ENCODE assay signal across 25 cellular contexts in the genomic region with DNA sequence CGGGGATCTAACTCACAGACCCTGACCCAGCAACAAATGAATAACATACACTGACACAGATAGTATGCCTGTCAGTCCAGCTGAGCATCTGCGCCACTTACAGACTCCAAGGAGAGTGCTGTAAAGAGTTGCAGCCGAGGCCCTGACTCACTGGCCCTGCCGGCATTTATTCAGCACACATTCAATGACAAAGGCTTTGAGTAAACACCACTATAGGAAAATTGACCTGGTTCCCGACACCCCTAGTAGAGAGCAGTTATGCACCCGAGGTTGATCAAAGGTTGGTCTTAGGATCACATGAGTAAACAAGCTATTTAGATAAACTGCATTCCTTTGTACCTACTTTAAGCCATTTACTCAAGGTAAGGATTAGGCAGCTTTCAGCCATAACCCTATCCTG. TPM values are rescaled to one million over a fixed set of nuclear protein-coding genes. Genes with fewer than 3 reads are reported as not detected.
DNase-seq lines count a peak whose midpoint lies in the region; ATAC-seq, FAIRE-seq and TF ChIP-seq lines count a peak whose summit lies in the region.
"Had no signal": no experiment of that assay in that cellular context is flagged by ENCODE, and none has a peak within 500 bp of the region (broad histone marks: within the 10 kb centered on the region; RNA-seq: fewer than 3 reads in every experiment).

No MANE protein-coding gene starts in this region.

- no peak for TF ChIP-seq RAD21 in K562 (CRISPR knock-in tag; conservative IDR thresholded peaks at IDR 0.05 in 1 of 2, IDR thresholded peaks at IDR 0.05 in 1 of 2)

- dilution Hi-C loops in mammary epithelial cell (cut with HindIII; ENCODE audit: low sequenced_read_pairs) = no loop called here

- H3K27me3 ChIP-seq in mammary epithelial cell (ENCODE audit: insufficient read depth, low read length) (no peaks in the 10 kb centered on the region), K562 (ENCODE audit: control insufficient read depth in 2 of 2, insufficient read depth in 2 of 2, low read length in 2 of 2) (no peaks in the 10 kb centered on the region), neural progenitor cell (no peaks in the 10 kb centered on the region), esophagus squamous epithelium (no peaks in the 10 kb centered on the region)
- H3K27me3 ChIP-seq: BE2C, Peyer's patch had no signal

- H3K79me2 ChIP-seq in mammary epithelial cell (ENCODE audit: insufficient read depth, low read length) = no peaks in the 10 kb centered on the region
- H3K79me2 ChIP-seq in K562 (ENCODE audit: control insufficient read depth, insufficient read depth, low read length) = no peaks in the 10 kb centered on the region
- no peaks in the 10 kb centered on the region for H3K79me2 ChIP-seq in neural progenitor cell (ENCODE audit: low read depth)

- no peaks in the 10 kb centered on the region for H3F3A ChIP-seq in neural progenitor cell (ENCODE audit: low read depth)

- H3K4me3 Mint-ChIP-seq in MCF 10A (ENCODE audit: unreplicated experiment) = no peak overlapping the region
- no peak overlapping the region for H3K4me3 Mint-ChIP-seq in neural progenitor cell
- H3K4me3 Mint-ChIP-seq: CD14-positive monocyte; CD8-positive, alpha-beta memory T cell had no signal

- H3K4me1 ChIP-seq in mammary epithelial cell (ENCODE audit: insufficient read depth, low read length) = no peaks in the 10 kb centered on the region
- H3K4me1 ChIP-seq in K562 (replicated peaks in 1 of 2; ENCODE audit: control insufficient read depth in 2 of 2, insufficient read depth in 2 of 2, low read length in 2 of 2) = no peaks in the 10 kb centered on the region
- peaks cover 16% of the 10 kb centered on the region for H3K4me1 ChIP-seq in neural progenitor cell
- H3K4me1 ChIP-seq in esophagus squamous epithelium = peaks cover 0 to 16% (median 9%) of the 10 kb centered on the region in 3 donors
- H3K4me1 ChIP-seq: BE2C, Peyer's patch had no signal

- H3K36me3 Mint-ChIP-seq in MCF 10A (ENCODE audit: insufficient read depth, unreplicated experiment) = peaks cover 17% of the 10 kb centered on the region
- H3K36me3 Mint-ChIP-seq in neural progenitor cell = peaks cover 29% of the 10 kb centered on the region

- no peak for ATAC-seq in K562

- BruUV-seq in MCF 10A (replicated peaks; lab: Mats Ljungman, UMichigan) (no TSS peak), mammary epithelial cell (replicated peaks; lab: Mats Ljungman, UMichigan) (no TSS peak), K562 (replicated peaks; lab: Mats Ljungman, UMichigan) (no TSS peak)

- TF ChIP-seq CTCF in MCF 10A (IDR thresholded peaks at IDR 0.05; ENCODE audit: unreplicated experiment) (no peak), mammary epithelial cell (conservative IDR thresholded peaks at IDR 0.05 in 1 of 2, IDR thresholded peaks at IDR 0.05 in 1 of 2; ENCODE audit: extremely low read depth in 1 of 2, insufficient read depth in 1 of 2, low read depth in 1 of 2, low read length in 2 of 2) (no peak), K562 (IDR thresholded peaks at IDR 0.05 in 2 of 3, conservative IDR thresholded peaks at IDR 0.05 in 1 of 3; ENCODE audit: insufficient read depth in 2 of 3, low read depth in 1 of 3, low read length in 3 of 3) (no peak), neural progenitor cell (IDR thresholded peaks at IDR 0.05) (no peak), esophagus squamous epithelium (IDR thresholded peaks at IDR 0.05) (no peak)

- no peak for DNase-seq in MCF 10A (ENCODE audit: unreplicated experiment)
- no peak for DNase-seq in mammary epithelial cell
- no peak for DNase-seq in K562 (ENCODE audit: extremely low read depth in 1 of 4, low spot score in 3 of 4)
- no peak for DNase-seq in neural progenitor cell (ENCODE audit: low spot score)
- DNase-seq in NCI-H1417 (lab: John Stamatoyannopoulos, UW) = no peak
- DNase-seq in esophagus squamous epithelium (lab: John Stamatoyannopoulos, UW) = no peak
- DNase-seq in activated CD8-positive, alpha-beta memory T cell treated with anti-CD3 and anti-CD28 coated beads for 24 hours = no peak
- DNase-seq: ACHN; BE2C; Calu3; CD8-positive, alpha-beta memory T cell; DMS79 treated with DMSO at 0.1 percent for 48 hours; KBM-7; MM.1S; NCI-H1048; NCI-H1417 treated with DMSO at 0.1 percent for 48 hours; NCI-H1694 treated with DMSO at 0.1 percent for 48 hours; NCI-H2081; NCI-H2227 treated with DMSO at 0.1 percent for 48 hours; NCI-H526 treated with DMSO at 0.1 percent for 48 hours; Peyer's patch; SHP77 treated with DMSO at 0.1 percent for 48 hours had no signal

- WGBS in mammary epithelial cell (ENCODE audit: low coverage, missing lambda C conversion rate) = 92% methylated on average over 6 of the region's 6 CpGs
- WGBS in K562 (ENCODE audit: insufficient coverage, low coverage, missing lambda C conversion rate) = 76% methylated on average over 6 of the region's 6 CpGs
- WGBS in esophagus squamous epithelium, 2 donors = 77 to 78% methylated on average over 5 to 6 of the region's 6 CpGs

- H4K20me1 ChIP-seq in mammary epithelial cell (ENCODE audit: insufficient read depth, low read length) (no peaks in the 10 kb centered on the region), K562 (replicated peaks; ENCODE audit: control insufficient read depth, insufficient read depth, low read length) (no peaks in the 10 kb centered on the region), neural progenitor cell (ENCODE audit: low read depth) (no peaks in the 10 kb centered on the region)

- no peak for TF ChIP-seq EP300 in K562 (IDR thresholded peaks at IDR 0.05; ENCODE audit: low read length)

- POLR2A ChIA-PET in MCF 10A (lab: Yijun Ruan, JAX) = no interaction called here
- POLR2A ChIA-PET in K562 (lab: Yijun Ruan, JAX) = interaction anchor here (0.7 kb wide), 2 partner anchors 88 to 454 kb away, joined by 3 read pairs; no protein-coding TSS in a partner anchor

- H3K9me3 ChIP-seq in mammary epithelial cell (replicated peaks; ENCODE audit: insufficient read depth, low read length) = no peaks in the 10 kb centered on the region
- H3K9me3 ChIP-seq in K562 (replicated peaks; ENCODE audit: control insufficient read depth, insufficient read depth, low read depth, low read length) = 0 out of 2 replicates have a peak, but pooled peaks cover 3% of the 10 kb centered on the region
- no peaks in the 10 kb centered on the region for H3K9me3 ChIP-seq in neural progenitor cell (ENCODE audit: low read depth)
- H3K9me3 ChIP-seq in esophagus squamous epithelium = no peaks in the 10 kb centered on the region
- H3K9me3 ChIP-seq: BE2C, Peyer's patch had no signal

- no peaks in the 10 kb centered on the region for H3K4me1 Mint-ChIP-seq in MCF 10A (ENCODE audit: insufficient read depth, unreplicated experiment)
- peaks cover 12% of the 10 kb centered on the region for H3K4me1 Mint-ChIP-seq in neural progenitor cell

- H3K9me1 ChIP-seq in K562 (ENCODE audit: control insufficient read depth, insufficient read depth, low read length) = no peaks in the 10 kb centered on the region

- TF ChIP-seq POLR2A in K562 (conservative IDR thresholded peaks at IDR 0.05) = no peak
- TF ChIP-seq POLR2A in esophagus squamous epithelium (IDR thresholded peaks at IDR 0.05) = no peak

- H3K27me3 Mint-ChIP-seq in MCF 10A (ENCODE audit: insufficient read depth, unreplicated experiment) = no peaks in the 10 kb centered on the region
- no peaks in the 10 kb centered on the region for H3K27me3 Mint-ChIP-seq in neural progenitor cell (ENCODE audit: insufficient read depth, low read depth)
- H3K27me3 Mint-ChIP-seq: CD8-positive, alpha-beta memory T cell had no signal

- intact Hi-C loops in MCF 10A (cut with micrococcal nuclease) (no loop called here), mammary epithelial cell (cut with micrococcal nuclease) (no loop called here), K562 (cut with micrococcal nuclease) (no loop called here), esophagus squamous epithelium (cut with DNase I) (no loop called here)

- H2AFZ ChIP-seq in mammary epithelial cell (ENCODE audit: low read depth, low read length) (no peak overlapping the region), K562 (ENCODE audit: low read depth, low read length) (no peak overlapping the region), neural progenitor cell (replicated peaks) (no peak overlapping the region)

- H3K4me2 ChIP-seq in mammary epithelial cell (ENCODE audit: insufficient read depth, low read depth, low read length) = no peak overlapping the region
- no peak overlapping the region for H3K4me2 ChIP-seq in K562 (ENCODE audit: insufficient read depth, low read length)
- no peak overlapping the region for H3K4me2 ChIP-seq in neural progenitor cell

- H3K9me3 Mint-ChIP-seq in MCF 10A (ENCODE audit: unreplicated experiment) = no peaks in the 10 kb centered on the region
- peaks cover 2% of the 10 kb centered on the region for H3K9me3 Mint-ChIP-seq in neural progenitor cell
- H3K9me3 Mint-ChIP-seq: CD8-positive, alpha-beta memory T cell had no signal

- H3K36me3 ChIP-seq in mammary epithelial cell (ENCODE audit: insufficient read depth, low read length) = peaks cover 2% of the 10 kb centered on the region
- H3K36me3 ChIP-seq in K562 (ENCODE audit: control insufficient read depth, insufficient read depth, low read length) = peaks cover 56% of the 10 kb centered on the region
- H3K36me3 ChIP-seq in neural progenitor cell = peaks cover 5% of the 10 kb centered on the region
- peaks cover 0 to 37% (median 0%) of the 10 kb centered on the region in 3 donors for H3K36me3 ChIP-seq in esophagus squamous epithelium
- H3K36me3 ChIP-seq: BE2C, Peyer's patch had no signal

- no peak overlapping the region for H3K9ac ChIP-seq in mammary epithelial cell (ENCODE audit: insufficient read depth, low read length)
- no peak overlapping the region for H3K9ac ChIP-seq in K562 (ENCODE audit: insufficient read depth in 1 of 2, low read depth in 2 of 2, low read length in 2 of 2)
- no peak overlapping the region for H3K9ac ChIP-seq in neural progenitor cell

- FAIRE-seq in K562 (lab: Jason Lieb, UNC) = no peak
- FAIRE-seq: H54 had no signal

- H3K27ac Mint-ChIP-seq in MCF 10A (ENCODE audit: low read depth, unreplicated experiment) (peak overlapping the region; percentile 78), neural progenitor cell (peak overlapping the region; percentile 68)

- H3K27ac ChIP-seq in mammary epithelial cell (ENCODE audit: insufficient read depth, low read depth, low read length) (no peak overlapping the region), K562 (ENCODE audit: extremely low read depth, low read depth, low read length) (no peak overlapping the region), neural progenitor cell (no peak overlapping the region), esophagus squamous epithelium (no peak overlapping the region)
- H3K27ac ChIP-seq: 22Rv1, Peyer's patch had no signal

- CTCF ChIA-PET in MCF 10A (lab: Yijun Ruan, JAX) = interaction anchor here (0.9 to 1.8 kb wide), 4 partner anchors 9 to 371 kb away, joined by 3 to 4 read pairs (median 4); no protein-coding TSS in a partner anchor
- CTCF ChIA-PET in mammary epithelial cell (lab: Charles Lee; ENCODE audit: low non-redundant PET) = no interaction called here
- CTCF ChIA-PET in K562 (lab: Yijun Ruan, JAX; ENCODE audit: low intra/inter-chr PET ratio) = no interaction called here

- in situ Hi-C loops in mammary epithelial cell (cut with MboI; ENCODE audit: low sequenced_read_pairs in 2 of 2) (no loop called here), K562 (cut with MboI) (no loop called here)

- H3K4me3 ChIP-seq in mammary epithelial cell (replicated peaks in 1 of 3; ENCODE audit: insufficient read depth in 1 of 3, low read depth in 2 of 3, low read length in 3 of 3) (no peak overlapping the region), K562 (no peak overlapping the region), neural progenitor cell (no peak overlapping the region), esophagus squamous epithelium (no peak overlapping the region)
- H3K4me3 ChIP-seq: Peyer's patch had no signal

RNA-seq across cellular contexts. Expression of gene LARS2, which starts 22.7 kb away (rescaled TPM):
- total RNA-seq in MCF 10A (2022) = 15.6 and 21.2 TPM in 2 replicates
- 10 to 100 TPM; 21.5 to 24.9 TPM for total RNA-seq in mammary epithelial cell
- 16.6 TPM for polyA plus RNA-seq in mammary epithelial cell
- polyA minus RNA-seq in mammary epithelial cell = 49.9 TPM
- 71.4 and 116 TPM in 2 replicates for total RNA-seq in K562 (2011; cell fraction: chromatin; rRNA removed; ENCODE audit: low replicate concordance)
- 42.0 and 51.1 TPM in 2 replicates for total RNA-seq in K562 (2011; cell fraction: nucleolus; rRNA removed)
- 50.7 and 70.1 TPM in 2 replicates for total RNA-seq in K562 (2011; cell fraction: nucleoplasm; rRNA removed)
- 34.8 and 37.7 TPM in 2 replicates for total RNA-seq in K562 (2014; rRNA removed)
- 39.6 and 43.7 TPM in 2 replicates for total RNA-seq in K562 (2014; rRNA removed; fragmentation: Illumina TruSeq; extraction: Trizol)
- total RNA-seq in K562 (2015; rRNA removed; fragmentation: Illumina TruSeq; extraction: Trizol) = 37.7 and 39.0 TPM in 2 replicates
- total RNA-seq in K562 (2021) = 48.5 and 51.9 TPM in 2 replicates
- polyA plus RNA-seq in K562 (2011; rRNA removed) = 34.9 and 39.7 TPM in 2 replicates
- polyA plus RNA-seq in K562 (2011; cell fraction: cytosol; rRNA removed) = 28.8 and 29.8 TPM in 2 replicates
- 58.3 and 84.7 TPM in 2 replicates for polyA plus RNA-seq in K562 (2011; cell fraction: nucleus; rRNA removed)
- 19.9 and 25.8 TPM in 2 replicates for polyA plus RNA-seq in K562 (2012)
- 37.1 and 42.5 TPM in 2 replicates for polyA plus RNA-seq in K562 (2014; fragmentation: Illumina TruSeq; extraction: Trizol)
- 1 to 10 TPM; 4.9 to 8.4 TPM for polyA plus RNA-seq in K562 (2014; fragmentation: Nextera tagmentation; extraction: Ambion mirVana)
- 22.1 and 28.2 TPM in 2 replicates for polyA plus RNA-seq in K562 (2014; rRNA removed)
- polyA minus RNA-seq in K562 (2011; rRNA and poly(A)+ RNA removed) = 93.8 and 106 TPM in 2 replicates
- 27.2 and 27.3 TPM in 2 replicates for polyA minus RNA-seq in K562 (2011; cell fraction: cytosol; rRNA and poly(A)+ RNA removed)
- 47.8 and 66.4 TPM in 2 replicates for polyA minus RNA-seq in K562 (2011; cell fraction: nucleus; rRNA and poly(A)+ RNA removed)
- 24.8 and 30.9 TPM in 2 replicates for total RNA-seq in neural progenitor cell (ENCODE audit: low replicate concordance)
- 10 to 100 TPM; 13.7 to 22.1 (median 16.6) TPM for total RNA-seq in esophagus squamous epithelium
